Comparison of ENCODE assay signal across 25 cellular contexts in genomic region chr7:129245533-129245932, GRCh38.
"Had no signal": no experiment of that assay in that cellular context is flagged by ENCODE, and none has a peak within 500 bp of the region (broad histone marks: within the 10 kb centered on the region; RNA-seq: fewer than 3 reads in every experiment).

No MANE protein-coding gene starts in this region.

- H3K9ac ChIP-seq: neural progenitor cell, parathyroid adenoma had no signal

- H3K4me3 ChIP-seq: neural progenitor cell, ovary, psoas muscle, right lobe of liver, sigmoid colon, stomach, thoracic aorta, thyroid gland, tibial nerve, upper lobe of left lung, vagina had no signal

- H3K27me3 ChIP-seq: neural progenitor cell, ovary, right lobe of liver, sigmoid colon, stomach, thyroid gland, tibial nerve, upper lobe of left lung, vagina had no signal

- H3K27ac ChIP-seq: neural progenitor cell, ovary, parathyroid adenoma, psoas muscle, right lobe of liver, sigmoid colon, stomach, thoracic aorta, tibial nerve, upper lobe of left lung, vagina had no signal

- H3K36me3 ChIP-seq: ovary, right lobe of liver, sigmoid colon, stomach, thoracic aorta, thyroid gland, tibial nerve, upper lobe of left lung, vagina had no signal

- DNase-seq: natural killer cell; occipital lobe; ovary; posterior cingulate gyrus; psoas muscle; right cardiac atrium; right lobe of liver; sigmoid colon; small intestine; stimulated activated CD4-positive, alpha-beta T cell treated with anti-CD3 and anti-CD28 coated beads, Interleukin-15, amount 100 ng/mL, for 24 hours; stimulated activated CD4-positive, alpha-beta T cell treated with anti-CD3 and anti-CD28 coated beads, Interleukin-2, amount 100 ng/mL, for 24 hours; stimulated activated CD4-positive, alpha-beta T cell treated with anti-CD3 and anti-CD28 coated beads, Interleukin-2, amount 100 ng/mL, for 48 hours; stimulated activated CD4-positive, alpha-beta T cell treated with anti-CD3 and anti-CD28 coated beads, Interleukin-4, amount 100 ng/mL, for 24 hours; stimulated activated naive B cell treated with anti-CD40 and anti-IgM and Interleukin-4, amounts not matched to agents 10 μg/mL and 1 μg/mL and 100 μg/mL, for 72 hours; stimulated activated naive CD4-positive, alpha-beta T cell treated with Interleukin-2 at 50 U/mL for 16 hours; stomach; upper lobe of left lung had no signal

- H2AFZ ChIP-seq: neural progenitor cell, parathyroid adenoma had no signal

- H3K4me2 ChIP-seq: neural progenitor cell had no signal

- FAIRE-seq: small intestine, urothelium cell line had no signal

- ATAC-seq: natural killer cell; psoas muscle; right cardiac atrium; right lobe of liver; stimulated activated effector memory CD8-positive, alpha-beta T cell treated with anti-CD3 and anti-CD28 coated beads, Interleukin-12 subunit alpha, Interleukin-12 subunit beta, amount 100 ng/mL, for 72 hours; stimulated activated naive B cell treated with anti-CD40 and anti-IgM and Interleukin-4, amounts not matched to agents 10 μg/mL and 1 μg/mL and 100 μg/mL, for 72 hours had no signal

- H3K4me1 ChIP-seq: neural progenitor cell, parathyroid adenoma, psoas muscle, right lobe of liver, sigmoid colon, stomach, upper lobe of left lung, vagina had no signal

- H3K9me3 ChIP-seq: ovary, right lobe of liver, sigmoid colon, stomach, thoracic aorta, thyroid gland, tibial nerve, upper lobe of left lung, vagina had no signal
